ENCODE assay signal across 17 cellular contexts in genomic region chr1:95496792-95497191, GRCh38.
A peak's percentile ranks its signal among the peaks of the same experiment; 100 is the strongest.
DNase-seq lines count a peak whose midpoint lies in the region; ATAC-seq, FAIRE-seq and TF ChIP-seq lines count a peak whose summit lies in the region.
"Had no signal": no experiment of that assay in that cellular context is flagged by ENCODE, and none has a peak within 500 bp of the region (broad histone marks: within the 10 kb centered on the region; RNA-seq: fewer than 3 reads in every experiment).

No MANE protein-coding gene starts in this region.

- H3K18ac ChIP-seq in IMR-90 (ENCODE audit: low read depth, low read length), result no peak overlapping the region

- H3K79me2 ChIP-seq in astrocyte (ENCODE audit: insufficient read depth, low read length), result no peaks in the 10 kb centered on the region

- no TSS peak for BruUV-seq in IMR-90 (replicated peaks; lab: Mats Ljungman, UMichigan)

- H2AK9ac ChIP-seq in IMR-90 (replicated peaks; ENCODE audit: low read depth, low read length, poor library complexity), result no peak overlapping the region

- H2BK120ac ChIP-seq in IMR-90 (ENCODE audit: low read depth, low read length), result no peak overlapping the region

- H4K5ac ChIP-seq in IMR-90 (ENCODE audit: low read depth, low read length), result no peak overlapping the region

- H4K20me1 ChIP-seq in IMR-90 (ENCODE audit: insufficient read depth, low read length) (no peaks in the 10 kb centered on the region), astrocyte (ENCODE audit: insufficient read depth, low read length) (no peaks in the 10 kb centered on the region)
- H4K20me1 ChIP-seq: BLaER1 had no signal

- no peaks in the 10 kb centered on the region for H3K79me1 ChIP-seq in IMR-90 (ENCODE audit: low read depth in 1 of 2, low read length in 2 of 2)

- H3K4me3 ChIP-seq in IMR-90 (ENCODE audit: insufficient read depth, low read depth, low read length) (no peak overlapping the region), astrocyte (ENCODE audit: insufficient read depth, low read depth, low read length) (no peak overlapping the region)
- H3K4me3 ChIP-seq: A549, BLaER1, K562 had no signal

- CTCF ChIA-PET in IMR-90 (lab: Yijun Ruan, JAX), result no interaction called here
- CTCF ChIA-PET in activated CD4-positive, alpha-beta memory T cell treated with anti-CD3 and anti-CD28 coated beads for 36 hours (lab: Charles Lee), result no interaction called here

- H3K4me2 ChIP-seq in IMR-90 (ENCODE audit: low read depth, low read length) (no peak overlapping the region), astrocyte (ENCODE audit: low read length) (no peak overlapping the region)
- H3K4me2 ChIP-seq: A549, BLaER1 had no signal

- no peak for TF ChIP-seq POLR2A in IMR-90 (IDR thresholded peaks at IDR 0.05; ENCODE audit: low read depth, low read length)

- TF ChIP-seq RAD21 in IMR-90 (IDR thresholded peaks at IDR 0.05; ENCODE audit: low read length), result no peak

- H3K9me1 ChIP-seq in IMR-90 (ENCODE audit: insufficient read depth, low read length), result no peaks in the 10 kb centered on the region

- H3K4me3 Mint-ChIP-seq in astrocyte (ENCODE audit: unreplicated experiment), result no peak overlapping the region
- H3K4me3 Mint-ChIP-seq in activated CD4-positive, alpha-beta memory T cell treated with anti-CD3 and anti-CD28 coated beads for 36 hours, result no peak overlapping the region
- H3K4me3 Mint-ChIP-seq: CD8-positive, alpha-beta memory T cell had no signal

- H2BK15ac ChIP-seq in IMR-90 (ENCODE audit: low read depth, low read length), result no peak overlapping the region

- WGBS in IMR-90 (ENCODE audit: extremely low coverage in 2 of 2, insufficient read length in 1 of 2), 2 experiments, result 0% methylated on average over 1 of the region's 6 CpGs; no CpG with 5 or more reads in 1 of the 2 experiments

- H3K23ac ChIP-seq in IMR-90 (ENCODE audit: low read depth, low read length), result no peak overlapping the region

- H4K8ac ChIP-seq in IMR-90 (ENCODE audit: low read depth in 2 of 2, low read length in 2 of 2), result no peak overlapping the region

- H3K27me3 ChIP-seq in IMR-90 (ENCODE audit: control insufficient read depth, insufficient read depth, low read length) (no peaks in the 10 kb centered on the region), astrocyte (ENCODE audit: insufficient read depth, low read length) (no peaks in the 10 kb centered on the region)
- H3K27me3 ChIP-seq: BLaER1 had no signal

- H4K91ac ChIP-seq in IMR-90 (ENCODE audit: insufficient read depth, low read depth, low read length), result no peak overlapping the region

- no peak overlapping the region for H3K56ac ChIP-seq in IMR-90 (ENCODE audit: extremely low read depth, insufficient read depth, low read length)

- H2AK5ac ChIP-seq in IMR-90 (ENCODE audit: low read depth, low read length), result no peak overlapping the region

- no peak overlapping the region for H3K4ac ChIP-seq in IMR-90 (ENCODE audit: low read depth, low read length)

- H2BK5ac ChIP-seq in IMR-90 (ENCODE audit: low read depth, low read length, poor library complexity, severe bottlenecking), result no peak overlapping the region

- no peak overlapping the region for H2BK20ac ChIP-seq in IMR-90 (ENCODE audit: low read depth, low read length)

- H2AFZ ChIP-seq in IMR-90 (replicated peaks; ENCODE audit: low read length, poor library complexity) (no peak overlapping the region), astrocyte (ENCODE audit: low read depth, low read length) (no peak overlapping the region)

- H3K14ac ChIP-seq in IMR-90 (replicated peaks; ENCODE audit: low read depth, low read length), result no peak overlapping the region

- no peak for DNase-seq in IMR-90
- DNase-seq in astrocyte (ENCODE audit: low read depth), result no peak
- peak; percentile 9 for DNase-seq in iPS DF 19.7 (ENCODE audit: low read depth, low spot score)
- DNase-seq in activated CD4-positive, alpha-beta T cell treated with anti-CD3 and anti-CD28 coated beads for 48 hours, result no peak
- DNase-seq in activated CD4-positive, alpha-beta memory T cell treated with anti-CD3 and anti-CD28 coated beads for 36 hours, result no peak
- DNase-seq: AML-193; Caco-2; CD8-positive, alpha-beta memory T cell; DND-41; GDM1; H7 had no signal

- FAIRE-seq in astrocyte (lab: Jason Lieb, UNC), result no peak
- FAIRE-seq: A549, GM12892, GM19239, K562 had no signal

- dilution Hi-C loops in IMR-90 (cut with HindIII; ENCODE audit: low sequenced_read_pairs, unreplicated experiment), result no loop called here

- ATAC-seq in IMR-90 (ENCODE audit: low read depth) (no peak), GM21619 (IDR thresholded peaks at IDR 0.05; ENCODE audit: unreplicated experiment) (no peak)
- ATAC-seq: A549, K562 had no signal

- H3K36me3 ChIP-seq in IMR-90 (ENCODE audit: control insufficient read depth, insufficient read depth, low read length) (no peaks in the 10 kb centered on the region), astrocyte (ENCODE audit: insufficient read depth, low read length) (no peaks in the 10 kb centered on the region)
- H3K36me3 ChIP-seq: BLaER1 had no signal

- H3K36me3 Mint-ChIP-seq in astrocyte (ENCODE audit: low read depth, unreplicated experiment), result no peaks in the 10 kb centered on the region
- H3K36me3 Mint-ChIP-seq in activated CD4-positive, alpha-beta memory T cell treated with anti-CD3 and anti-CD28 coated beads for 36 hours, result no peaks in the 10 kb centered on the region

- in situ Hi-C loops in IMR-90 (cut with MboI; ENCODE audit: low sequenced_read_pairs), result no loop called here

- POLR2A ChIA-PET in IMR-90 (lab: Charles Lee; ENCODE audit: unreplicated experiment), result no interaction called here
- POLR2A ChIA-PET in activated CD4-positive, alpha-beta memory T cell treated with anti-CD3 and anti-CD28 coated beads for 36 hours (lab: Charles Lee), result no interaction called here

- no peaks in the 10 kb centered on the region for H3K9me3 Mint-ChIP-seq in astrocyte (ENCODE audit: unreplicated experiment)
- H3K9me3 Mint-ChIP-seq in activated CD4-positive, alpha-beta memory T cell treated with anti-CD3 and anti-CD28 coated beads for 36 hours, result no peaks in the 10 kb centered on the region

- intact Hi-C loops in IMR-90 (cut with micrococcal nuclease), result no loop called here
- intact Hi-C loops in activated CD4-positive, alpha-beta memory T cell treated with anti-CD3 and anti-CD28 coated beads for 36 hours (cut with micrococcal nuclease), result no loop called here

- peaks cover 10% of the 10 kb centered on the region for H3K4me1 Mint-ChIP-seq in astrocyte (ENCODE audit: low read depth, unreplicated experiment)
- H3K4me1 Mint-ChIP-seq in activated CD4-positive, alpha-beta memory T cell treated with anti-CD3 and anti-CD28 coated beads for 36 hours (ENCODE audit: low read depth), result no peaks in the 10 kb centered on the region
- H3K4me1 Mint-ChIP-seq: CD8-positive, alpha-beta memory T cell had no signal

- H3K27me3 Mint-ChIP-seq in astrocyte (ENCODE audit: low read depth, unreplicated experiment), result no peaks in the 10 kb centered on the region
- no peaks in the 10 kb centered on the region for H3K27me3 Mint-ChIP-seq in activated CD4-positive, alpha-beta memory T cell treated with anti-CD3 and anti-CD28 coated beads for 36 hours
- H3K27me3 Mint-ChIP-seq: CD8-positive, alpha-beta memory T cell had no signal

- H3K9ac ChIP-seq in IMR-90 (ENCODE audit: low read depth, low read length) (no peak overlapping the region), astrocyte (ENCODE audit: low read length) (no peak overlapping the region)
- H3K9ac ChIP-seq: BLaER1 had no signal

- TF ChIP-seq CTCF in IMR-90 (conservative IDR thresholded peaks at IDR 0.05; ENCODE audit: low read depth, low read length) (no peak), astrocyte (IDR thresholded peaks at IDR 0.05; ENCODE audit: insufficient read depth, low read depth, low read length) (no peak)

- peak overlapping the region; percentile 21 for H3K27ac Mint-ChIP-seq in astrocyte (ENCODE audit: unreplicated experiment)
- H3K27ac Mint-ChIP-seq in activated CD4-positive, alpha-beta memory T cell treated with anti-CD3 and anti-CD28 coated beads for 36 hours, result no peak overlapping the region
- H3K27ac Mint-ChIP-seq: CD8-positive, alpha-beta memory T cell had no signal

- H3K4me1 ChIP-seq in IMR-90 (ENCODE audit: control insufficient read depth, insufficient read depth, low read length) (no peaks in the 10 kb centered on the region), astrocyte (ENCODE audit: insufficient read depth, low read length) (no peaks in the 10 kb centered on the region)
- H3K4me1 ChIP-seq: A549, BLaER1, Caco-2 had no signal

- H3K9me3 ChIP-seq in IMR-90 (ENCODE audit: control insufficient read depth, insufficient read depth, low read length), result no peaks in the 10 kb centered on the region
- peaks cover 6% of the 10 kb centered on the region for H3K9me3 ChIP-seq in astrocyte (ENCODE audit: insufficient read depth, low read depth, low read length)
- H3K9me3 ChIP-seq: A549, BLaER1, Caco-2 had no signal

- H3K27ac ChIP-seq in IMR-90 (ENCODE audit: insufficient read depth, low read length) (no peak overlapping the region), astrocyte (ENCODE audit: low read depth, low read length) (no peak overlapping the region)
- H3K27ac ChIP-seq: A549, BLaER1 had no signal

TF ChIP-seq in IMR-90, 13 proteins besides CTCF, POLR2A, EP300 and RAD21:
- TF ChIP-seq FOS (IDR thresholded peaks at IDR 0.05; ENCODE audit: low read depth, low read length) (no peak), CEBPB (IDR thresholded peaks at IDR 0.05; ENCODE audit: low read depth, low read length) (0 out of 2 replicates have a peak, but pooled peaks have one; percentile 37), MAFK (IDR thresholded peaks at IDR 0.05; ENCODE audit: low read depth, low read length) (no peak), NFE2L2 (IDR thresholded peaks at IDR 0.05; ENCODE audit: low read depth, low read length) (no peak), BHLHE40 (IDR thresholded peaks at IDR 0.05; ENCODE audit: low read depth, low read length) (no peak)
TF ChIP-seq in IMR-90: peak in this region for 1.
